19 cellular contexts compared by ENCODE assay signal in genomic region chr12:93315385-93315906, GRCh38.
DNase-seq lines count a peak whose midpoint lies in the region; ATAC-seq, FAIRE-seq and TF ChIP-seq lines count a peak whose summit lies in the region.
"Had no signal": no experiment of that assay in that cellular context is flagged by ENCODE, and none has a peak within 500 bp of the region (broad histone marks: within the 10 kb centered on the region; RNA-seq: fewer than 3 reads in every experiment).

No MANE protein-coding gene starts in this region.

- ATAC-seq in HepG2, result no peak
- no peak for ATAC-seq in HG02852 (IDR thresholded peaks at IDR 0.05; ENCODE audit: unreplicated experiment)
- ATAC-seq in CD8-positive, alpha-beta T cell, result no peak

- in situ Hi-C loops in HepG2 (cut with HindIII; ENCODE audit: extremely low pct_ligation_motif_present, low pct_unique_long_range_greater_than_20kb), result loop anchor here (10.0 kb wide), 1 partner anchor 301 kb away; no protein-coding TSS in a partner anchor

- peaks cover 67% of the 10 kb centered on the region for H3K4me1 Mint-ChIP-seq in Calu3 (ENCODE audit: low read depth, unreplicated experiment)
- H3K4me1 Mint-ChIP-seq in CD8-positive, alpha-beta T cell (ENCODE audit: low read depth), result peaks cover 9% of the 10 kb centered on the region

- H4K20me1 ChIP-seq in HepG2 (ENCODE audit: insufficient read depth, low read length), result no peaks in the 10 kb centered on the region

- no peak overlapping the region for H2AFZ ChIP-seq in HepG2 (ENCODE audit: low read length)

- no peak for TF ChIP-seq POLR2A in HepG2 (IDR thresholded peaks at IDR 0.05; ENCODE audit: insufficient read depth in 1 of 2, low read depth in 2 of 2, low read length in 2 of 2)

- peak overlapping the region; percentile 47 for H3K9ac ChIP-seq in HepG2 (ENCODE audit: insufficient read depth, low read depth, low read length)

- FAIRE-seq in HepG2 (lab: Jason Lieb, UNC), result no peak
- no peak for FAIRE-seq in small intestine (lab: Jason Lieb, UNC)

- peak overlapping the region; percentile 69 for H3K27ac ChIP-seq in HepG2 (ENCODE audit: extremely low read length, insufficient read depth, low read length)
- H3K27ac ChIP-seq in small intestine (ENCODE audit: low read depth in 1 of 2, low read length in 1 of 2), result peak overlapping the region; percentile 79 to 88
- H3K27ac ChIP-seq in CD8-positive, alpha-beta T cell (ENCODE audit: low read depth, low read length), result no peak overlapping the region
- H3K27ac ChIP-seq: SJSA1 had no signal

- H3K27ac Mint-ChIP-seq in Calu3 (ENCODE audit: unreplicated experiment), result peak overlapping the region; percentile 81
- no peak overlapping the region for H3K27ac Mint-ChIP-seq in CD8-positive, alpha-beta T cell
- H3K27ac Mint-ChIP-seq: CD14-positive monocyte had no signal

- no peaks in the 10 kb centered on the region for H3K27me3 Mint-ChIP-seq in Calu3 (ENCODE audit: unreplicated experiment)
- H3K27me3 Mint-ChIP-seq in CD8-positive, alpha-beta T cell (ENCODE audit: low read depth), result no peaks in the 10 kb centered on the region

- peaks cover 95% of the 10 kb centered on the region for H3K4me1 ChIP-seq in HepG2 (ENCODE audit: insufficient read depth, low read length)
- no peaks in the 10 kb centered on the region for H3K4me1 ChIP-seq in small intestine (ENCODE audit: control insufficient read depth in 2 of 2, insufficient read depth in 1 of 2, low read depth in 1 of 2, low read length in 1 of 2)
- no peaks in the 10 kb centered on the region for H3K4me1 ChIP-seq in CD8-positive, alpha-beta T cell (ENCODE audit: insufficient read depth, low read length)

- TF ChIP-seq RAD21 in HepG2 (CRISPR knock-in tag; IDR thresholded peaks at IDR 0.05), result no peak

- H3K27me3 ChIP-seq in HepG2 (ENCODE audit: control insufficient read depth in 1 of 2, insufficient read depth in 2 of 2, low read length in 2 of 2) (no peaks in the 10 kb centered on the region), small intestine (ENCODE audit: control insufficient read depth in 2 of 2, insufficient read depth in 2 of 2, low read length in 2 of 2) (no peaks in the 10 kb centered on the region)
- no peaks in the 10 kb centered on the region for H3K27me3 ChIP-seq in CD8-positive, alpha-beta T cell (ENCODE audit: insufficient read depth, low read length)
- H3K27me3 ChIP-seq: SJSA1 had no signal

- TF ChIP-seq EP300 in HepG2 (IDR thresholded peaks at IDR 0.05; ENCODE audit: low read depth in 2 of 2, low read length in 2 of 2) (no peak), HepG2 (CRISPR knock-in tag; IDR thresholded peaks at IDR 0.05; ENCODE audit: borderline replicate concordance) (no peak)

- BruUV-seq in Calu3 (replicated peaks; lab: Mats Ljungman, UMichigan) (TSS peak; percentile 95), HepG2 (replicated peaks; lab: Mats Ljungman, UMichigan) (no TSS peak)

- TF ChIP-seq CTCF in Calu3 (IDR thresholded peaks at IDR 0.05; ENCODE audit: unreplicated experiment), result no peak
- TF ChIP-seq CTCF in HepG2 (CRISPR knock-in tag; IDR thresholded peaks at IDR 0.05), result no peak
- no peak for TF ChIP-seq CTCF in CD8-positive, alpha-beta T cell (IDR thresholded peaks at IDR 0.05)

- peak overlapping the region; percentile 71 for H3K4me2 ChIP-seq in HepG2 (ENCODE audit: low read depth, low read length)

- H3K9me3 Mint-ChIP-seq in Calu3 (ENCODE audit: low read depth, unreplicated experiment), result no peaks in the 10 kb centered on the region
- no peaks in the 10 kb centered on the region for H3K9me3 Mint-ChIP-seq in CD8-positive, alpha-beta T cell

- POLR2A ChIA-PET in HepG2 (lab: Yijun Ruan, JAX), result interaction anchor here (1.2 to 1.3 kb wide), 2 partner anchors 60 to 62 kb away, joined by 3 read pairs; no protein-coding TSS in a partner anchor
- POLR2A ChIA-PET in CD8-positive, alpha-beta T cell (lab: Charles Lee), result no interaction called here

- H3K79me2 ChIP-seq in HepG2 (ENCODE audit: insufficient read depth, low read length), result peaks cover 2% of the 10 kb centered on the region

- H3K4me3 ChIP-seq in HepG2 (replicated peaks in 1 of 3; ENCODE audit: insufficient read depth in 1 of 3, low read depth in 2 of 3, low read length in 3 of 3) (peak overlapping the region in 2 of 3 experiments; percentile 10 to 37; a peak in 3 of 6 replicates), small intestine (ENCODE audit: low read depth in 1 of 2, low read length in 2 of 2) (peak overlapping the region in 1 of 2 donors; percentile 31)
- H3K4me3 ChIP-seq in CD8-positive, alpha-beta T cell (ENCODE audit: low read depth, low read length), result no peak overlapping the region
- H3K4me3 ChIP-seq: HAP-1, SJSA1 had no signal

- H3K36me3 Mint-ChIP-seq in Calu3 (ENCODE audit: insufficient read depth, unreplicated experiment), result peaks cover 34% of the 10 kb centered on the region
- no peaks in the 10 kb centered on the region for H3K36me3 Mint-ChIP-seq in CD8-positive, alpha-beta T cell
- H3K36me3 Mint-ChIP-seq: CD14-positive monocyte had no signal

- H3K36me3 ChIP-seq in HepG2 (replicated peaks in 1 of 2; ENCODE audit: control insufficient read depth in 1 of 2, insufficient read depth in 2 of 2, low read length in 2 of 2), result no peaks in the 10 kb centered on the region
- H3K36me3 ChIP-seq in small intestine (ENCODE audit: control insufficient read depth in 2 of 2, insufficient read depth in 2 of 2, low read length in 2 of 2), result no peaks in the 10 kb centered on the region
- no peaks in the 10 kb centered on the region for H3K36me3 ChIP-seq in CD8-positive, alpha-beta T cell (ENCODE audit: insufficient read depth, low read length)
- H3K36me3 ChIP-seq: HAP-1, SJSA1 had no signal

- DNase-seq in Calu3 (no peak), NCI-H2227 (lab: John Stamatoyannopoulos, UW; ENCODE audit: unreplicated experiment) (peak; percentile 59), HepG2 (ENCODE audit: low spot score) (no peak), small intestine (no peak), UCSD-AML1 (lab: John Stamatoyannopoulos, UW; ENCODE audit: unreplicated experiment) (no peak), activated gamma-delta T cell (lab: John Stamatoyannopoulos, UW) (no peak)
- DNase-seq in CD8-positive, alpha-beta T cell, result no peak
- DNase-seq: ACHN; AML-193; DMS79; NCI-H1417; NCI-H187 treated with DMSO at 0.1 percent for 48 hours; NCI-H446 treated with DMSO at 0.1 percent for 48 hours; NK-92 treated with Interleukin-12 subunit alpha and Interleukin-12 subunit beta, amount 100 ng/mL, for 24 hours; SW 1271 had no signal

- CTCF ChIA-PET in Calu3 (lab: Charles Lee) (interaction anchor here (0.6 to 1.1 kb wide), 3 partner anchors 33 to 495 kb away, joined by 3 to 5 read pairs (median 3); no protein-coding TSS in a partner anchor), HepG2 (lab: Yijun Ruan, JAX; ENCODE audit: low intra/inter-chr PET ratio, low total read pairs) (no interaction called here)
- CTCF ChIA-PET in CD8-positive, alpha-beta T cell (lab: Charles Lee), result no interaction called here

- WGBS in HepG2 (ENCODE audit: low lambda C conversion rate), result 86% methylated on average over 9 of the region's 9 CpGs
- 27 to 81% (median 48%) methylated on average over 9 of the region's 9 CpGs for WGBS in small intestine, 3 donors

- H3K4me3 Mint-ChIP-seq in Calu3 (ENCODE audit: low read depth, unreplicated experiment), result peak overlapping the region; percentile 80
- H3K4me3 Mint-ChIP-seq in CD8-positive, alpha-beta T cell, result no peak overlapping the region
- H3K4me3 Mint-ChIP-seq: CD14-positive monocyte had no signal

- no peaks in the 10 kb centered on the region for H3K9me3 ChIP-seq in HepG2 (ENCODE audit: low read length)
- H3K9me3 ChIP-seq in small intestine (ENCODE audit: control insufficient read depth, low read depth), result no peaks in the 10 kb centered on the region
- no peaks in the 10 kb centered on the region for H3K9me3 ChIP-seq in CD8-positive, alpha-beta T cell (ENCODE audit: low read length)
- H3K9me3 ChIP-seq: HAP-1, SJSA1 had no signal

- intact Hi-C loops in Calu3 (cut with micrococcal nuclease; ENCODE audit: unreplicated experiment), result loop anchor here (2.0 to 10.0 kb wide), 3 partner anchors 168 to 291 kb away; no protein-coding TSS in a partner anchor
- intact Hi-C loops in HepG2 (cut with micrococcal nuclease; ENCODE audit: unreplicated experiment), result loop anchor here (2.0 to 5.0 kb wide), 2 partner anchors 61 to 188 kb away; partner anchors contain the start of gene NUDT4
- intact Hi-C loops in CD8-positive, alpha-beta T cell (cut with DNase I, micrococcal nuclease), result no loop called here

TF ChIP-seq in HepG2, 621 proteins besides CTCF, POLR2A, EP300 and RAD21:
- TF ChIP-seq ZNF724P (CRISPR knock-in tag; IDR thresholded peaks at IDR 0.05; ENCODE audit: borderline replicate concordance) (no peak), ZNF678 (CRISPR knock-in tag; IDR thresholded peaks at IDR 0.05) (no peak), ISX (CRISPR knock-in tag; conservative IDR thresholded peaks at IDR 0.05) (no peak), ZNF501 (CRISPR knock-in tag; IDR thresholded peaks at IDR 0.05) (no peak)

Comparison
In these comparisons a context has a peak if more than half of its experiments do, and no peak if none do; other contexts are left out.
1. intact Hi-C loops: an anchor here in Calu3 (2.0 to 10.0 kb wide) and HepG2 (2.0 to 5.0 kb wide); none called in CD8-positive, alpha-beta T cell.